9 cellular contexts compared by ENCODE assay signal in the genomic region with DNA sequence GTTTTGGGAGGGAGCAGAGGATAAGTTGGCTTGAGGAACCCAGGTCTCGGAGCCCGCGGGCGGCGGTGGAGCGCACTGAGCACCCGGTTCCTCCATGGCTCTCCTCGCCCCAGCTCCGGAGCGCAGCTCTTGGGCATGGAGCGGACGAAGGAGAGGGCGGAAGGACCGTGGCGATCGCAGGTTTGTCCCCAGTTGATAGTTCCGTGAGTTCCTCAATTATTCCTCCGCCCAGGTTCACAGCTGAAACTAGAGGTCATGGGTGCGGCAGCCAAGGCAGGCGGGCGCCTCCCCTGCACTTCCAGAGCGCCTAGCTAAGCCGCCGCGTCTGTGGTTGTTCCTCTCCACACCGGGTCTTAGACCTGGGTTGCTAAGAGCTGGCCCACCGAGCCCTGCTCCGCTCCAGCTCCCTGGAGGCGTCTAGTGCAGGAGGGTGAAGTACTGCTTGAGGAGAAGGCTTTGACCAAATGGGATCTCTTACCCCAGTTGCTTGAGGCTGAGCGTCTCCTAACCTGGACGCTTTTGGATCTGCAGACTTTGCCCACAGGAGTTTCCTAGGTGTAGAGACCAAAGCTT. TPM values are rescaled to one million over a fixed set of nuclear protein-coding genes. Genes with fewer than 3 reads are reported as not detected.
DNase-seq lines count a peak whose midpoint lies in the region; ATAC-seq, FAIRE-seq and TF ChIP-seq lines count a peak whose summit lies in the region.
"Had no signal": no experiment of that assay in that cellular context is flagged by ENCODE, and none has a peak within 500 bp of the region (broad histone marks: within the 10 kb centered on the region; RNA-seq: fewer than 3 reads in every experiment).

A gene with protein sequence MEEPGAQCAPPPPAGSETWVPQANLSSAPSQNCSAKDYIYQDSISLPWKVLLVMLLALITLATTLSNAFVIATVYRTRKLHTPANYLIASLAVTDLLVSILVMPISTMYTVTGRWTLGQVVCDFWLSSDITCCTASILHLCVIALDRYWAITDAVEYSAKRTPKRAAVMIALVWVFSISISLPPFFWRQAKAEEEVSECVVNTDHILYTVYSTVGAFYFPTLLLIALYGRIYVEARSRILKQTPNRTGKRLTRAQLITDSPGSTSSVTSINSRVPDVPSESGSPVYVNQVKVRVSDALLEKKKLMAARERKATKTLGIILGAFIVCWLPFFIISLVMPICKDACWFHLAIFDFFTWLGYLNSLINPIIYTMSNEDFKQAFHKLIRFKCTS (minus strand): TSS at position 184 of the 573 bp plus-strand sequence. CDS start 88 bp downstream, at position 96.

- ATAC-seq in naive thymus-derived CD8-positive, alpha-beta T cell, result no peak
- ATAC-seq in esophagus mucosa (no peak), HG02678 (IDR thresholded peaks at IDR 0.05; ENCODE audit: unreplicated experiment) (no peak)

- TF ChIP-seq POLR2A in endothelial cell of umbilical vein (IDR thresholded peaks at IDR 0.05; ENCODE audit: low read depth, low read length), result peak; percentile 56

- no TSS peak for BruUV-seq in endothelial cell of umbilical vein (replicated peaks; lab: Mats Ljungman, UMichigan)

- no peaks in the 10 kb centered on the region for H3K9me1 ChIP-seq in endothelial cell of umbilical vein (replicated peaks; ENCODE audit: control insufficient read depth, extremely low read depth, insufficient read depth, low read length)

- CTCF ChIA-PET in endothelial cell of umbilical vein (lab: Charles Lee), result interaction anchor here (0.9 to 9.4 kb wide), 12 partner anchors 8 to 1570 kb away, joined by 3 to 105 read pairs (median 12); no protein-coding TSS in a partner anchor

- no peaks in the 10 kb centered on the region for H4K20me1 ChIP-seq in endothelial cell of umbilical vein (replicated peaks; ENCODE audit: control insufficient read depth, extremely low read depth, insufficient read depth, low read length)

- H3K79me2 ChIP-seq in endothelial cell of umbilical vein (ENCODE audit: control insufficient read depth, insufficient read depth, low read length), result peaks cover 77% of the 10 kb centered on the region

- peaks cover 0 to 19% (median 8%) of the 10 kb centered on the region in 3 donors for H3K36me3 Mint-ChIP-seq in naive thymus-derived CD8-positive, alpha-beta T cell

- peak within 1 kb of the TSS; percentile 97 for H3K4me2 ChIP-seq in endothelial cell of umbilical vein (ENCODE audit: insufficient read depth, low read length)

- no peak for TF ChIP-seq CTCF in AG09309 (IDR thresholded peaks at IDR 0.05; ENCODE audit: control insufficient read depth, insufficient read depth, low read depth, low read length, missing control alignments)
- no peak for TF ChIP-seq CTCF in endothelial cell of umbilical vein (IDR thresholded peaks at IDR 0.05; ENCODE audit: extremely low read depth in 1 of 2, insufficient read depth in 1 of 2, low read depth in 1 of 2, low read length in 2 of 2)

- peak within 1 kb of the TSS; percentile 72 for H3K27ac ChIP-seq in endothelial cell of umbilical vein (ENCODE audit: insufficient read depth, low read depth, low read length)

- peak within 1 kb of the TSS in 3 of 10 donors; percentile 40 to 77 (median 41) for H3K27ac Mint-ChIP-seq in naive thymus-derived CD8-positive, alpha-beta T cell

- H3K9ac ChIP-seq in NT2/D1 (ENCODE audit: insufficient read length, low read depth), result peak within 1 kb of the TSS; percentile 74
- H3K9ac ChIP-seq in endothelial cell of umbilical vein (replicated peaks; ENCODE audit: extremely low read depth, insufficient read depth, low read length), result peak within 1 kb of the TSS; percentile 92

- H3K4me1 ChIP-seq in NT2/D1 (ENCODE audit: insufficient read depth, insufficient read length), result no peaks in the 10 kb centered on the region
- H3K4me1 ChIP-seq in endothelial cell of umbilical vein (ENCODE audit: control insufficient read depth, extremely low read depth, insufficient read depth, low read length), result peaks cover 41% of the 10 kb centered on the region

- H3K9me3 Mint-ChIP-seq in naive thymus-derived CD8-positive, alpha-beta T cell, result peaks cover 0 to 22% (median 3%) of the 10 kb centered on the region in 9 donors

- H3K4me1 Mint-ChIP-seq in naive thymus-derived CD8-positive, alpha-beta T cell, result peaks cover 16 to 43% (median 27%) of the 10 kb centered on the region in 4 donors

- H3K9me3 ChIP-seq in NT2/D1 (ENCODE audit: insufficient read depth, low read length) (no peaks in the 10 kb centered on the region), endothelial cell of umbilical vein (replicated peaks; ENCODE audit: control insufficient read depth, insufficient read depth, low read length) (no peaks in the 10 kb centered on the region)

- H3K4me3 Mint-ChIP-seq in naive thymus-derived CD8-positive, alpha-beta T cell, result peak within 1 kb of the TSS; percentile 14 to 83 (median 48)

- peaks cover 35 to 86% (median 63%) of the 10 kb centered on the region in 5 donors for H3K27me3 Mint-ChIP-seq in naive thymus-derived CD8-positive, alpha-beta T cell

- dilution Hi-C loops in endothelial cell of umbilical vein (cut with MboI; ENCODE audit: extremely low pct_ligation_motif_present, low sequenced_read_pairs), result no loop called here

- intact Hi-C loops in endothelial cell of umbilical vein (cut with micrococcal nuclease), result loop anchor here (5.0 to 10.0 kb wide), 4 partner anchors 771 to 2001 kb away; a partner anchor contains a TSS

- peak within 1 kb of the TSS; percentile 85 for H2AFZ ChIP-seq in endothelial cell of umbilical vein (ENCODE audit: low read depth, low read length)

- H3K36me3 ChIP-seq in NT2/D1 (ENCODE audit: insufficient read depth, insufficient read length, low read length) (no peaks in the 10 kb centered on the region), endothelial cell of umbilical vein (ENCODE audit: control insufficient read depth in 2 of 2, extremely low read depth in 1 of 2, insufficient read depth in 2 of 2, low read length in 2 of 2) (no peaks in the 10 kb centered on the region)

- no peak for FAIRE-seq in endothelial cell of umbilical vein (lab: Jason Lieb, UNC)

- POLR2A ChIA-PET in endothelial cell of umbilical vein (lab: Charles Lee), result interaction anchor here (1.5 to 2.8 kb wide), 2 partner anchors 19 to 170 kb away, joined by 3 to 14 read pairs; no protein-coding TSS in a partner anchor
- POLR2A ChIA-PET in naive thymus-derived CD8-positive, alpha-beta T cell (lab: Charles Lee), result no interaction called here

- H3K4me3 ChIP-seq in AG09309 (ENCODE audit: control insufficient read depth, low read depth, low read length), result peak within 1 kb of the TSS; percentile 42
- peak within 1 kb of the TSS; percentile 75 for H3K4me3 ChIP-seq in NT2/D1 (ENCODE audit: insufficient read length, low read depth)
- peak within 1 kb of the TSS; percentile 70 to 97 (median 77) for H3K4me3 ChIP-seq in endothelial cell of umbilical vein (replicated peaks in 1 of 3; ENCODE audit: insufficient read depth in 1 of 3, low read depth in 1 of 3, low read length in 3 of 3)

- DNase-seq in AG09309 (ENCODE audit: low read depth) (no peak), NT2/D1 (ENCODE audit: low read depth, low spot score) (no peak), endothelial cell of umbilical vein (ENCODE audit: low read depth, low spot score) (peak; percentile 58), NCI-H2107 (lab: John Stamatoyannopoulos, UW) (no peak)
- DNase-seq in naive thymus-derived CD8-positive, alpha-beta T cell, result no peak
- DNase-seq in stimulated activated CD4-positive, alpha-beta T cell treated with anti-CD3 and anti-CD28 coated beads, Interleukin-1b, Interleukin-23, amount 100 ng/mL, for 48 hours, result no peak

- H3K27me3 ChIP-seq in NT2/D1 (ENCODE audit: insufficient read depth, insufficient read length) (peaks cover 51% of the 10 kb centered on the region), endothelial cell of umbilical vein (ENCODE audit: control insufficient read depth in 2 of 2, insufficient read depth in 2 of 2, low read length in 2 of 2) (no peaks in the 10 kb centered on the region)

TF ChIP-seq in endothelial cell of umbilical vein, 7 proteins besides CTCF, POLR2A, EP300 and RAD21:
- TF ChIP-seq JUN (IDR thresholded peaks at IDR 0.05; ENCODE audit: borderline replicate concordance, insufficient read depth, insufficient read length, low read depth) (no peak), POLR2AphosphoS5 (IDR thresholded peaks at IDR 0.05; ENCODE audit: insufficient read depth, low read depth, low read length) (peak; percentile 72)

RNA-seq across cellular contexts. Expression of the gene that starts here (rescaled TPM):
- total RNA-seq in endothelial cell of umbilical vein, result 54.7 and 57.5 TPM in 2 replicates
- 66.3 and 68.7 TPM in 2 replicates for polyA plus RNA-seq in endothelial cell of umbilical vein
- 50.3 and 57.1 TPM in 2 replicates for polyA plus RNA-seq in endothelial cell of umbilical vein (2011; cell fraction: cytosol; rRNA removed)
- polyA plus RNA-seq in endothelial cell of umbilical vein (2011; cell fraction: nucleus; rRNA removed), result 31.5 and 35.8 TPM in 2 replicates
- 57.8 and 67.8 TPM in 2 replicates for polyA plus RNA-seq in endothelial cell of umbilical vein (2012)
- 79.8 and 97.0 TPM in 2 replicates for polyA minus RNA-seq in endothelial cell of umbilical vein
- polyA minus RNA-seq in endothelial cell of umbilical vein (2011; cell fraction: cytosol; rRNA and poly(A)+ RNA removed), result not detected
- 31.1 and 34.1 TPM in 2 replicates for polyA minus RNA-seq in endothelial cell of umbilical vein (2011; cell fraction: nucleus; rRNA and poly(A)+ RNA removed)
- not detected for total RNA-seq in naive thymus-derived CD8-positive, alpha-beta T cell
- not detected for polyA plus RNA-seq in naive thymus-derived CD8-positive, alpha-beta T cell
- 0.08 TPM for total RNA-seq in esophagus mucosa
- total RNA-seq: M059J had no signal

Comparison
In these comparisons a context has a peak if more than half of its experiments do, and no peak if none do; other contexts are left out.
1. RNA of the gene that starts here (total RNA-seq): 54.7 to 57.5 TPM in endothelial cell of umbilical vein; 0.08 TPM in esophagus mucosa (single experiment) and not detected in naive thymus-derived CD8-positive, alpha-beta T cell; every median in the first group is over 10 times any median in the second.
2. RNA of the gene that starts here (polyA plus RNA-seq): 31.5 to 68.7 TPM in endothelial cell of umbilical vein; not detected in naive thymus-derived CD8-positive, alpha-beta T cell; every median in the first group is over 10 times any median in the second.
3. Peak in every context shown above with its lines, with median percentiles within 50 percentile points of each other: H3K4me3 ChIP-seq.